Comparison of ENCODE assay signal across 9 cellular contexts in genomic region chr2:54575379-54575888, GRCh38.
A peak's percentile ranks its signal among the peaks of the same experiment; 100 is the strongest.
DNase-seq lines count a peak whose midpoint lies in the region; ATAC-seq and TF ChIP-seq lines count a peak whose summit lies in the region.
"Had no signal": no experiment of that assay in that cellular context is flagged by ENCODE, and none has a peak within 500 bp of the region (broad histone marks: within the 10 kb centered on the region; RNA-seq: fewer than 3 reads in every experiment).

No MANE protein-coding gene starts in this region.

- DNase-seq in NCI-H2107 treated with DMSO at 0.1 percent for 48 hours (lab: John Stamatoyannopoulos, UW; ENCODE audit: unreplicated experiment) (peak; percentile 37), NCI-H2107 (lab: John Stamatoyannopoulos, UW) (no peak), RWPE2 (ENCODE audit: low spot score) (peak; percentile 76), endothelial cell (ENCODE audit: low spot score) (no peak), superior temporal gyrus (ENCODE audit: extremely low spot score) (no peak), lower lobe of right lung (no peak)
- DNase-seq: left colon had no signal

- peak overlapping the region; percentile 100 for H3K27ac ChIP-seq in RWPE2 (ENCODE audit: poor library complexity, severe bottlenecking)
- peak overlapping the region in 13 of 21 experiments; percentile 7 to 81 (median 48) for H3K27ac ChIP-seq in skin epidermis
- no peak overlapping the region for H3K27ac ChIP-seq in lower lobe of right lung

- peaks cover 12% of the 10 kb centered on the region for H3K36me3 ChIP-seq in RWPE2 (ENCODE audit: low read depth)
- H3K36me3 ChIP-seq in lower lobe of right lung = no peaks in the 10 kb centered on the region

- peak overlapping the region; percentile 34 for H3K4me3 Mint-ChIP-seq in endothelial cell (ENCODE audit: unreplicated experiment)

- no peaks in the 10 kb centered on the region for H3K9me3 Mint-ChIP-seq in endothelial cell (ENCODE audit: unreplicated experiment)

- ATAC-seq in RWPE2 (ENCODE audit: low read depth) (peak; percentile 53), lower lobe of right lung (no peak), GM21786 (IDR thresholded peaks at IDR 0.05; ENCODE audit: unreplicated experiment) (no peak)
- ATAC-seq: left colon had no signal

- intact Hi-C loops in lower lobe of right lung (cut with DNase I) = no loop called here

- TF ChIP-seq CTCF in RWPE2 (IDR thresholded peaks at IDR 0.05; ENCODE audit: poor library complexity, severe bottlenecking) (no peak), endothelial cell (IDR thresholded peaks at IDR 0.05; ENCODE audit: unreplicated experiment) (no peak), lower lobe of right lung (IDR thresholded peaks at IDR 0.05) (no peak)

- peaks cover 31% of the 10 kb centered on the region for H3K36me3 Mint-ChIP-seq in endothelial cell (ENCODE audit: low read depth, unreplicated experiment)

- peaks cover 24% of the 10 kb centered on the region for H3K27me3 Mint-ChIP-seq in endothelial cell (ENCODE audit: unreplicated experiment)

- H3K4me1 Mint-ChIP-seq in endothelial cell (ENCODE audit: unreplicated experiment) = peaks cover 93% of the 10 kb centered on the region

- no peak overlapping the region for H3K4me3 ChIP-seq in RWPE2 (ENCODE audit: severe bottlenecking)
- H3K4me3 ChIP-seq in skin epidermis = no peak overlapping the region
- no peak overlapping the region for H3K4me3 ChIP-seq in lower lobe of right lung

- H3K4me1 ChIP-seq in RWPE2 (ENCODE audit: insufficient read depth, poor library complexity, severe bottlenecking) (peaks cover 88% of the 10 kb centered on the region), lower lobe of right lung (peaks cover 96% of the 10 kb centered on the region)

- H3K27me3 ChIP-seq in RWPE2 (ENCODE audit: insufficient read depth, poor library complexity, severe bottlenecking) = no peaks in the 10 kb centered on the region
- H3K27me3 ChIP-seq in lower lobe of right lung (ENCODE audit: low read depth) = no peaks in the 10 kb centered on the region

- H3K9me3 ChIP-seq in RWPE2 (ENCODE audit: severe bottlenecking) (no peaks in the 10 kb centered on the region), lower lobe of right lung (no peaks in the 10 kb centered on the region)

- H3K27ac Mint-ChIP-seq in endothelial cell (ENCODE audit: unreplicated experiment) = no peak overlapping the region

Comparison
In these comparisons a context has a peak if more than half of its experiments do, and no peak if none do; other contexts are left out.
1. DNase-seq: peak in NCI-H2107 treated with DMSO at 0.1 percent for 48 hours (single experiment) and RWPE2 (single experiment); none in NCI-H2107 (single experiment), endothelial cell (single experiment), superior temporal gyrus (single experiment) and lower lobe of right lung (single experiment).